ENCODE assay signal across 1 cellular context in the genomic region with DNA sequence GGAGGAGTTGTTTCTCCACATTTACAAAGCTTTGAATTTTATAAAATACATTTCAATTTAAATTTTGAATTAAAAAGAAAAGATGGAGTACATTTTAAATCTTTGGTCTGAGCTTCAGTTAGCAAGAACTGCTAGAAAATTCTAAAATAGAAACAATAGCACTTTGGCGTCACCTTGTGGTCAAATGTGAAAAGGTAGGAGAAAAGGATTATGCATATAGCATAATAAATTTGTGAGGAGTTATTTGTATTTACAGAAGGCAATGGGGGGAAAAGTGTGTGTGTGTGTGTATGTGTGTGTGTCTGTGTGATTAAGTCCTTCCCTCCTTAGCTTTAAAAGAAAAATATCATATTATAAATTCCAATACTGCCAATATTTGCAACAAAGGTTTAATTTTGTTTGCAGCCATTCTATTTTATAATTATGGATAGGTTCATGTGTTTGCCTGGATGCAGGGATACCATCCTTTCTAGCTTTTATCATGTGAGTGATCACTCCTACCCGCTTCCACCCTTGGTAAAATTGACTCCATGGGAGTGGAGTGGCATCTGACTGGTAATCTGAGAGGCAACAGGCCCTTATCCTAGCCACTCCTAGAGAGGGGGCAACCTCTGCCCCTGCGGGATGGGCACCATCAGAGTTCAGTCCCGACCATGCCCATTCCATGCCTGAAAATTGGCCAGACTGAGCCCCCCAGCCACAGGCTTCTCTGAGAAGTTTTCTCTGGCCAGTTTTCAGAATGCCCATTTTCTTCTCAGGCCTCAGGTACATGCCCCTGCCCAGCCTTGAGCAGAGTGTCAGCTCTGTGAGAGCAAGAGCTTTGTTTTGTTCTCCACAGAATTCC.
TF ChIP-seq lines count a peak whose summit lies in the region.

No MANE protein-coding gene starts in this region.

TF ChIP-seq in K562, 482 proteins besides CTCF, POLR2A, EP300 and RAD21 (continued from another document):
- TF ChIP-seq, protein P1, sequence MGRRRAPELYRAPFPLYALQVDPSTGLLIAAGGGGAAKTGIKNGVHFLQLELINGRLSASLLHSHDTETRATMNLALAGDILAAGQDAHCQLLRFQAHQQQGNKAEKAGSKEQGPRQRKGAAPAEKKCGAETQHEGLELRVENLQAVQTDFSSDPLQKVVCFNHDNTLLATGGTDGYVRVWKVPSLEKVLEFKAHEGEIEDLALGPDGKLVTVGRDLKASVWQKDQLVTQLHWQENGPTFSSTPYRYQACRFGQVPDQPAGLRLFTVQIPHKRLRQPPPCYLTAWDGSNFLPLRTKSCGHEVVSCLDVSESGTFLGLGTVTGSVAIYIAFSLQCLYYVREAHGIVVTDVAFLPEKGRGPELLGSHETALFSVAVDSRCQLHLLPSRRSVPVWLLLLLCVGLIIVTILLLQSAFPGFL (CRISPR knock-in tag; IDR thresholded peaks at IDR 0.05), result no peak
- TF ChIP-seq XRCC4 (IDR thresholded peaks at IDR 0.05; ENCODE audit: extremely low read depth, insufficient read depth, insufficient read length) (no peak), SIN3A (IDR thresholded peaks at IDR 0.05; ENCODE audit: borderline replicate concordance in 2 of 2, control insufficient read depth in 1 of 2, low read depth in 2 of 2, low read length in 2 of 2) (no peak), ELF2 (CRISPR knock-in tag; IDR thresholded peaks at IDR 0.05) (0 out of 2 replicates have a peak, but pooled peaks have one; percentile 28), DLX4 (CRISPR knock-in tag; IDR thresholded peaks at IDR 0.05) (no peak), MBD2 (IDR thresholded peaks at IDR 0.05; ENCODE audit: borderline replicate concordance, low read depth) (no peak), ARHGAP35 (IDR thresholded peaks at IDR 0.05; ENCODE audit: partially characterized antibody) (no peak), KLF16 (IDR thresholded peaks at IDR 0.05) (peak; percentile 26; the same call in 1 of the 2 replicates), GTF3C2 (IDR thresholded peaks at IDR 0.05; ENCODE audit: borderline replicate concordance, extremely low read depth, insufficient read length) (no peak), MTA2 (IDR thresholded peaks at IDR 0.05; ENCODE audit: low read depth) (no peak), CCNT2 (IDR thresholded peaks at IDR 0.05; ENCODE audit: borderline replicate concordance, extremely low read depth, insufficient read length, low read depth, low read length) (no peak), ZBTB8A (IDR thresholded peaks at IDR 0.05; ENCODE audit: partially characterized antibody) (no peak)
- TF ChIP-seq, protein P2, sequence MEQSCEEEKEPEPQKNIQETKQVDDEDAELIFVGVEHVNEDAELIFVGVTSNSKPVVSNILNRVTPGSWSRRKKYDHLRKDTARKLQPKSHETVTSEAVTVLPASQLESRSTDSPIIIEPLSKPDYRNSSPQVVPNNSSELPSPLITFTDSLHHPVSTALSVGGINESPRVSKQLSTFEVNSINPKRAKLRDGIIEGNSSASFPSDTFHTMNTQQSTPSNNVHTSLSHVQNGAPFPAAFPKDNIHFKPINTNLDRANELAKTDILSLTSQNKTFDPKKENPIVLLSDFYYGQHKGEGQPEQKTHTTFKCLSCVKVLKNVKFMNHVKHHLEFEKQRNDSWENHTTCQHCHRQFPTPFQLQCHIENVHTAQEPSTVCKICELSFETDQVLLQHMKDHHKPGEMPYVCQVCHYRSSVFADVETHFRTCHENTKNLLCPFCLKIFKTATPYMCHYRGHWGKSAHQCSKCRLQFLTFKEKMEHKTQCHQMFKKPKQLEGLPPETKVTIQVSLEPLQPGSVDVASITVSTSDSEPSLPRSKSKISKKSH (CRISPR knock-in tag; IDR thresholded peaks at IDR 0.05), result no peak
